2 cellular contexts compared by ENCODE assay signal in the genomic region with DNA sequence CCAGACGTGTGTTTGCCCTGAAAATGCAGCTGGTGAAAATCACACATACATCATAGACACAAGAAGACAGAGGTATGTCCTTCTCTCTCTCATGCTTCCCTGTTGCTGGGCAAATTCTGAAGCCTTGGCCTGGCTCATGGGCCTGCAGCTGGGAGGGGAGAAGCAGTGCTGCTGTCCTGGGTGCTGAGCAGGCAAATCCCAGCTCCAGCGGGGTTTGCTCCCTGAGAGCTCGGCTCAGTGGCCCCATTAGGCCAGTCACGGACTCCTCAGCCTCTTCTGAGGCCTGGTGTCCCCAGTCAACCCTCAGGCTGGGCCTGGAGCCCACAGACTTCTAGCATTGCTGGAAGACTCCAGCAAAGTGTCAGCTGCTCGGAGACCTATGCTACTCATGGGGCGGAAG.
A peak's percentile ranks its signal among the peaks of the same experiment; 100 is the strongest.
TF ChIP-seq lines count a peak whose summit lies in the region.

No MANE protein-coding gene starts in this region.

TF ChIP-seq in HCT116, 20 proteins besides CTCF, POLR2A, EP300 and RAD21:
- TF ChIP-seq POLR2AphosphoS5 (IDR thresholded peaks at IDR 0.05; ENCODE audit: low read depth, low read length) (no peak), FOSL1 (IDR thresholded peaks at IDR 0.05; ENCODE audit: low read depth) (no peak), ELF1 (IDR thresholded peaks at IDR 0.05; ENCODE audit: borderline replicate concordance, low read depth) (no peak), EZH2 (IDR thresholded peaks at IDR 0.05) (no peak)
- TF ChIP-seq, protein P1, sequence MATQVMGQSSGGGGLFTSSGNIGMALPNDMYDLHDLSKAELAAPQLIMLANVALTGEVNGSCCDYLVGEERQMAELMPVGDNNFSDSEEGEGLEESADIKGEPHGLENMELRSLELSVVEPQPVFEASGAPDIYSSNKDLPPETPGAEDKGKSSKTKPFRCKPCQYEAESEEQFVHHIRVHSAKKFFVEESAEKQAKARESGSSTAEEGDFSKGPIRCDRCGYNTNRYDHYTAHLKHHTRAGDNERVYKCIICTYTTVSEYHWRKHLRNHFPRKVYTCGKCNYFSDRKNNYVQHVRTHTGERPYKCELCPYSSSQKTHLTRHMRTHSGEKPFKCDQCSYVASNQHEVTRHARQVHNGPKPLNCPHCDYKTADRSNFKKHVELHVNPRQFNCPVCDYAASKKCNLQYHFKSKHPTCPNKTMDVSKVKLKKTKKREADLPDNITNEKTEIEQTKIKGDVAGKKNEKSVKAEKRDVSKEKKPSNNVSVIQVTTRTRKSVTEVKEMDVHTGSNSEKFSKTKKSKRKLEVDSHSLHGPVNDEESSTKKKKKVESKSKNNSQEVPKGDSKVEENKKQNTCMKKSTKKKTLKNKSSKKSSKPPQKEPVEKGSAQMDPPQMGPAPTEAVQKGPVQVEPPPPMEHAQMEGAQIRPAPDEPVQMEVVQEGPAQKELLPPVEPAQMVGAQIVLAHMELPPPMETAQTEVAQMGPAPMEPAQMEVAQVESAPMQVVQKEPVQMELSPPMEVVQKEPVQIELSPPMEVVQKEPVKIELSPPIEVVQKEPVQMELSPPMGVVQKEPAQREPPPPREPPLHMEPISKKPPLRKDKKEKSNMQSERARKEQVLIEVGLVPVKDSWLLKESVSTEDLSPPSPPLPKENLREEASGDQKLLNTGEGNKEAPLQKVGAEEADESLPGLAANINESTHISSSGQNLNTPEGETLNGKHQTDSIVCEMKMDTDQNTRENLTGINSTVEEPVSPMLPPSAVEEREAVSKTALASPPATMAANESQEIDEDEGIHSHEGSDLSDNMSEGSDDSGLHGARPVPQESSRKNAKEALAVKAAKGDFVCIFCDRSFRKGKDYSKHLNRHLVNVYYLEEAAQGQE (IDR thresholded peaks at IDR 0.05; ENCODE audit: low read depth): peak; percentile 41

TF ChIP-seq in SK-N-SH, 30 proteins besides CTCF, POLR2A, EP300 and RAD21:
- TF ChIP-seq, protein P2, sequence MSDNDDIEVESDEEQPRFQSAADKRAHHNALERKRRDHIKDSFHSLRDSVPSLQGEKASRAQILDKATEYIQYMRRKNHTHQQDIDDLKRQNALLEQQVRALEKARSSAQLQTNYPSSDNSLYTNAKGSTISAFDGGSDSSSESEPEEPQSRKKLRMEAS (IDR thresholded peaks at IDR 0.05; ENCODE audit: low read depth): no peak
- no peak for TF ChIP-seq RCOR1 (IDR thresholded peaks at IDR 0.05; ENCODE audit: low read length)
- TF ChIP-seq, protein P1 (IDR thresholded peaks at IDR 0.05; ENCODE audit: low read depth, low read length): peak; percentile 97
- peak; percentile 54; the same call in 1 of the 2 replicates for TF ChIP-seq RFX5 (IDR thresholded peaks at IDR 0.05; ENCODE audit: low read length)
- TF ChIP-seq NRF1 (IDR thresholded peaks at IDR 0.05; ENCODE audit: low read depth, low read length): no peak
